In genomic region chr17:61738249-61738648, GRCh38 we compare ENCODE assay signal across 3 cellular contexts.
TF ChIP-seq lines count a peak whose summit lies in the region.

No MANE protein-coding gene starts in this region.

TF ChIP-seq in GM12891, 5 proteins besides CTCF, POLR2A, EP300 and RAD21:
- no peak for TF ChIP-seq POU2F2 (IDR thresholded peaks at IDR 0.05; ENCODE audit: low read depth, low read length)
- TF ChIP-seq PAX5 (IDR thresholded peaks at IDR 0.05; ENCODE audit: insufficient read depth, low read length, severe bottlenecking): no peak
- no peak for TF ChIP-seq TAF1 (IDR thresholded peaks at IDR 0.05; ENCODE audit: low read depth, low read length)
- no peak for TF ChIP-seq POLR2AphosphoS5 (IDR thresholded peaks at IDR 0.05; ENCODE audit: low read depth, low read length)
- no peak for TF ChIP-seq SPI1 (IDR thresholded peaks at IDR 0.05; ENCODE audit: low read depth, low read length)
TF ChIP-seq in GM12891: peak in this region for 0.

TF ChIP-seq in GM12878, 131 proteins besides CTCF, POLR2A, EP300 and RAD21 (continued from another document):
- TF ChIP-seq CBX5 (IDR thresholded peaks at IDR 0.05; ENCODE audit: low read depth): no peak
- TF ChIP-seq NFXL1 (IDR thresholded peaks at IDR 0.05; ENCODE audit: borderline replicate concordance): peak; percentile 84; the same call in 1 of the 2 replicates
TF ChIP-seq in GM12878: peak in this region for 1.

TF ChIP-seq in K562, 482 proteins besides CTCF, POLR2A, EP300 and RAD21:
- peak; percentile 68 for TF ChIP-seq EWSR1 (IDR thresholded peaks at IDR 0.05; ENCODE audit: borderline replicate concordance, low read depth, partially characterized antibody)
- TF ChIP-seq FOXP1 (CRISPR knock-in tag; IDR thresholded peaks at IDR 0.05): no peak
- no peak for TF ChIP-seq FOXK2 (conservative IDR thresholded peaks at IDR 0.05 in 1 of 2, IDR thresholded peaks at IDR 0.05 in 1 of 2; ENCODE audit: low read depth in 2 of 2)
- peak in 1 of 3 experiments; percentile 78; a peak in 1 of 6 replicates for TF ChIP-seq ZBTB11 (CRISPR knock-in tag; IDR thresholded peaks at IDR 0.05)
